8 cellular contexts compared by ENCODE assay signal in genomic region chr7:139648617-139648932, GRCh38.
DNase-seq lines count a peak whose midpoint lies in the region; ATAC-seq, FAIRE-seq and TF ChIP-seq lines count a peak whose summit lies in the region.
"Had no signal": no experiment of that assay in that cellular context is flagged by ENCODE, and none has a peak within 500 bp of the region (broad histone marks: within the 10 kb centered on the region; RNA-seq: fewer than 3 reads in every experiment).

No MANE protein-coding gene starts in this region.

- H3K9ac ChIP-seq in IMR-90 (ENCODE audit: low read depth, low read length) (no peak overlapping the region), endothelial cell of umbilical vein (replicated peaks; ENCODE audit: extremely low read depth, insufficient read depth, low read length) (peak overlapping the region; percentile 60)

- H3K56ac ChIP-seq in IMR-90 (ENCODE audit: extremely low read depth, insufficient read depth, low read length): no peak overlapping the region

- POLR2A ChIA-PET in IMR-90 (lab: Charles Lee; ENCODE audit: unreplicated experiment) (no interaction called here), endothelial cell of umbilical vein (lab: Charles Lee) (no interaction called here)

- H3K4me1 ChIP-seq in IMR-90 (ENCODE audit: control insufficient read depth, insufficient read depth, low read length) (peaks cover 20% of the 10 kb centered on the region), endothelial cell of umbilical vein (ENCODE audit: control insufficient read depth, extremely low read depth, insufficient read depth, low read length) (peaks cover 43% of the 10 kb centered on the region), spleen (peaks cover 22 to 95% (median 56%) of the 10 kb centered on the region in 6 donors)
- H3K4me1 ChIP-seq: breast epithelium had no signal

- no peak for FAIRE-seq in endothelial cell of umbilical vein (lab: Jason Lieb, UNC)

- dilution Hi-C loops in IMR-90 (cut with HindIII; ENCODE audit: low sequenced_read_pairs, unreplicated experiment) (no loop called here), endothelial cell of umbilical vein (cut with MboI; ENCODE audit: extremely low pct_ligation_motif_present, low sequenced_read_pairs) (no loop called here)

- peaks cover 38% of the 10 kb centered on the region for H3K79me2 ChIP-seq in endothelial cell of umbilical vein (ENCODE audit: control insufficient read depth, insufficient read depth, low read length)

- H2BK20ac ChIP-seq in IMR-90 (ENCODE audit: low read depth, low read length): no peak overlapping the region

- no peak overlapping the region for H2BK5ac ChIP-seq in IMR-90 (ENCODE audit: low read depth, low read length, poor library complexity, severe bottlenecking)

- H3K4me2 ChIP-seq in IMR-90 (ENCODE audit: low read depth, low read length) (no peak overlapping the region), endothelial cell of umbilical vein (ENCODE audit: insufficient read depth, low read length) (peak overlapping the region; percentile 77)

- no peak overlapping the region for H2AK5ac ChIP-seq in IMR-90 (ENCODE audit: low read depth, low read length)

- H3K18ac ChIP-seq in IMR-90 (ENCODE audit: low read depth, low read length): no peak overlapping the region

- H3K27me3 ChIP-seq in IMR-90 (ENCODE audit: control insufficient read depth, insufficient read depth, low read length): no peaks in the 10 kb centered on the region
- H3K27me3 ChIP-seq in endothelial cell of umbilical vein (ENCODE audit: control insufficient read depth in 2 of 2, insufficient read depth in 2 of 2, low read length in 2 of 2): no peaks in the 10 kb centered on the region
- H3K27me3 ChIP-seq in spleen (replicated peaks in 1 of 7): no peaks in the 10 kb centered on the region
- H3K27me3 ChIP-seq: breast epithelium had no signal

- no peak overlapping the region for H2AFZ ChIP-seq in IMR-90 (replicated peaks; ENCODE audit: low read length, poor library complexity)
- H2AFZ ChIP-seq in endothelial cell of umbilical vein (ENCODE audit: low read depth, low read length): peak overlapping the region; percentile 60

- no peak overlapping the region for H3K4me3 ChIP-seq in IMR-90 (ENCODE audit: insufficient read depth, low read depth, low read length)
- H3K4me3 ChIP-seq in endothelial cell of umbilical vein (replicated peaks in 1 of 3; ENCODE audit: insufficient read depth in 1 of 3, low read depth in 1 of 3, low read length in 3 of 3): peak overlapping the region in 1 of 3 experiments; percentile 25
- H3K4me3 ChIP-seq in spleen: peak overlapping the region in 3 of 8 donors; percentile 1 to 45 (median 16)

- H3K14ac ChIP-seq in IMR-90 (replicated peaks; ENCODE audit: low read depth, low read length): 0 out of 2 replicates have a peak overlapping the region, but pooled peaks have one; percentile 4

- peak overlapping the region; percentile 15; the same call in 1 of the 2 replicates for H3K4ac ChIP-seq in IMR-90 (ENCODE audit: low read depth, low read length)

- no peak overlapping the region for H2BK15ac ChIP-seq in IMR-90 (ENCODE audit: low read depth, low read length)

- in situ Hi-C loops in IMR-90 (cut with MboI; ENCODE audit: low sequenced_read_pairs): loop anchor here (10.0 kb wide), 2 partner anchors 126 to 356 kb away; partner anchors contain the start of gene HIPK2

- no peak overlapping the region for H3K27ac ChIP-seq in IMR-90 (ENCODE audit: insufficient read depth, low read length)
- peak overlapping the region; percentile 77 for H3K27ac ChIP-seq in endothelial cell of umbilical vein (ENCODE audit: insufficient read depth, low read depth, low read length)
- H3K27ac ChIP-seq in spleen: peak overlapping the region in 7 of 8 donors; percentile 48 to 88 (median 72)

- H2AK9ac ChIP-seq in IMR-90 (replicated peaks; ENCODE audit: low read depth, low read length, poor library complexity): no peak overlapping the region

- ATAC-seq in GM19455 (IDR thresholded peaks at IDR 0.05; ENCODE audit: unreplicated experiment): peak; percentile 7
- no peak for ATAC-seq in IMR-90 (ENCODE audit: low read depth)

- peaks cover 74% of the 10 kb centered on the region for H4K20me1 ChIP-seq in IMR-90 (ENCODE audit: insufficient read depth, low read length)
- no peaks in the 10 kb centered on the region for H4K20me1 ChIP-seq in endothelial cell of umbilical vein (replicated peaks; ENCODE audit: control insufficient read depth, extremely low read depth, insufficient read depth, low read length)

- no peak for TF ChIP-seq RAD21 in IMR-90 (IDR thresholded peaks at IDR 0.05; ENCODE audit: low read length)

- intact Hi-C loops in IMR-90 (cut with micrococcal nuclease) (no loop called here), endothelial cell of umbilical vein (cut with micrococcal nuclease) (loop anchor here (1.0 to 5.0 kb wide), 3 partner anchors 128 to 529 kb away; partner anchors contain the start of gene KDM7A), spleen (cut with DNase I; ENCODE audit: low total_unique reads) (loop anchor here (5.0 kb wide), 1 partner anchor 354 kb away; no protein-coding TSS in a partner anchor)

- no peak overlapping the region for H2BK120ac ChIP-seq in IMR-90 (ENCODE audit: low read depth, low read length)

- H4K91ac ChIP-seq in IMR-90 (ENCODE audit: insufficient read depth, low read depth, low read length): no peak overlapping the region

- H4K8ac ChIP-seq in IMR-90 (ENCODE audit: low read depth in 2 of 2, low read length in 2 of 2): 0 out of 4 replicates have a peak overlapping the region, but pooled peaks of 1 of the 2 experiments have one; percentile 31

- WGBS in IMR-90 (ENCODE audit: extremely low coverage in 2 of 2, insufficient read length in 1 of 2), 2 experiments: no CpG with 5 or more reads among the region's 12 CpGs
- 17 to 42% (median 23%) methylated on average over 11 to 12 of the region's 12 CpGs for WGBS in spleen, 5 donors

- peaks cover 33% of the 10 kb centered on the region for H3K9me1 ChIP-seq in IMR-90 (ENCODE audit: insufficient read depth, low read length)
- no peaks in the 10 kb centered on the region for H3K9me1 ChIP-seq in endothelial cell of umbilical vein (replicated peaks; ENCODE audit: control insufficient read depth, extremely low read depth, insufficient read depth, low read length)

- BruUV-seq in IMR-90 (replicated peaks; lab: Mats Ljungman, UMichigan) (no TSS peak), endothelial cell of umbilical vein (replicated peaks; lab: Mats Ljungman, UMichigan) (no TSS peak)

- peaks cover 46 to 94% of the 10 kb centered on the region in 2 experiments for H3K79me1 ChIP-seq in IMR-90 (ENCODE audit: low read depth in 1 of 2, low read length in 2 of 2)

- no peak for TF ChIP-seq CTCF in IMR-90 (conservative IDR thresholded peaks at IDR 0.05; ENCODE audit: low read depth, low read length)
- TF ChIP-seq CTCF in endothelial cell of umbilical vein (IDR thresholded peaks at IDR 0.05; ENCODE audit: extremely low read depth in 1 of 2, insufficient read depth in 1 of 2, low read depth in 1 of 2, low read length in 2 of 2): no peak
- TF ChIP-seq CTCF in spleen (IDR thresholded peaks at IDR 0.05 in 8 of 11, conservative IDR thresholded peaks at IDR 0.05 in 3 of 11): no peak

- TF ChIP-seq POLR2A in IMR-90 (IDR thresholded peaks at IDR 0.05; ENCODE audit: low read depth, low read length): no peak
- no peak for TF ChIP-seq POLR2A in endothelial cell of umbilical vein (IDR thresholded peaks at IDR 0.05; ENCODE audit: low read depth, low read length)
- TF ChIP-seq POLR2A in spleen (IDR thresholded peaks at IDR 0.05): no peak

- DNase-seq in IMR-90 (no peak), endothelial cell of umbilical vein (ENCODE audit: low read depth, low spot score) (no peak), spleen (no peak), medulla oblongata (ENCODE audit: extremely low spot score) (no peak), epidermal melanocyte (ENCODE audit: insufficient read length, low spot score) (no peak)
- DNase-seq in stimulated activated CD4-positive, alpha-beta T cell treated with anti-CD3 and anti-CD28 coated beads, Interleukin-2, amount 100 ng/mL, for 48 hours: no peak

- H3K9me3 ChIP-seq in IMR-90 (ENCODE audit: control insufficient read depth, insufficient read depth, low read length) (no peaks in the 10 kb centered on the region), endothelial cell of umbilical vein (replicated peaks; ENCODE audit: control insufficient read depth, insufficient read depth, low read length) (no peaks in the 10 kb centered on the region), spleen (no peaks in the 10 kb centered on the region)
- H3K9me3 ChIP-seq: breast epithelium had no signal

- H3K36me3 ChIP-seq in IMR-90 (ENCODE audit: control insufficient read depth, insufficient read depth, low read length) (peaks cover 39% of the 10 kb centered on the region), endothelial cell of umbilical vein (ENCODE audit: control insufficient read depth in 2 of 2, extremely low read depth in 1 of 2, insufficient read depth in 2 of 2, low read length in 2 of 2) (no peaks in the 10 kb centered on the region), spleen (peaks cover 0 to 31% (median 0%) of the 10 kb centered on the region in 6 donors)
- H3K36me3 ChIP-seq: breast epithelium had no signal

- H3K23ac ChIP-seq in IMR-90 (ENCODE audit: low read depth, low read length): 0 out of 2 replicates have a peak overlapping the region, but pooled peaks have one; percentile 52

- H4K5ac ChIP-seq in IMR-90 (ENCODE audit: low read depth, low read length): no peak overlapping the region

- CTCF ChIA-PET in IMR-90 (lab: Yijun Ruan, JAX) (interaction anchor here (1.0 kb wide), 1 partner anchor 30 kb away, joined by 3 read pairs; no protein-coding TSS in a partner anchor), endothelial cell of umbilical vein (lab: Charles Lee) (interaction anchor here (0.9 to 4.9 kb wide), 11 partner anchors 9 to 353 kb away, joined by 3 to 233 read pairs (median 7); partner anchors contain the start of gene HIPK2)

TF ChIP-seq in IMR-90, 13 proteins besides CTCF, POLR2A, EP300 and RAD21 (continues in another document):
- no peak for TF ChIP-seq CHD1 (IDR thresholded peaks at IDR 0.05; ENCODE audit: low read depth, low read length)
- no peak for TF ChIP-seq MAFK (IDR thresholded peaks at IDR 0.05; ENCODE audit: low read depth, low read length)

TF ChIP-seq in endothelial cell of umbilical vein, 7 proteins besides CTCF, POLR2A, EP300 and RAD21:
- TF ChIP-seq EZH2 (IDR thresholded peaks at IDR 0.05; ENCODE audit: borderline replicate concordance, low read depth, low read length, severe bottlenecking): no peak
TF ChIP-seq in endothelial cell of umbilical vein: peak in this region for 0.
